8 cellular contexts compared by ENCODE assay signal in the genomic region with DNA sequence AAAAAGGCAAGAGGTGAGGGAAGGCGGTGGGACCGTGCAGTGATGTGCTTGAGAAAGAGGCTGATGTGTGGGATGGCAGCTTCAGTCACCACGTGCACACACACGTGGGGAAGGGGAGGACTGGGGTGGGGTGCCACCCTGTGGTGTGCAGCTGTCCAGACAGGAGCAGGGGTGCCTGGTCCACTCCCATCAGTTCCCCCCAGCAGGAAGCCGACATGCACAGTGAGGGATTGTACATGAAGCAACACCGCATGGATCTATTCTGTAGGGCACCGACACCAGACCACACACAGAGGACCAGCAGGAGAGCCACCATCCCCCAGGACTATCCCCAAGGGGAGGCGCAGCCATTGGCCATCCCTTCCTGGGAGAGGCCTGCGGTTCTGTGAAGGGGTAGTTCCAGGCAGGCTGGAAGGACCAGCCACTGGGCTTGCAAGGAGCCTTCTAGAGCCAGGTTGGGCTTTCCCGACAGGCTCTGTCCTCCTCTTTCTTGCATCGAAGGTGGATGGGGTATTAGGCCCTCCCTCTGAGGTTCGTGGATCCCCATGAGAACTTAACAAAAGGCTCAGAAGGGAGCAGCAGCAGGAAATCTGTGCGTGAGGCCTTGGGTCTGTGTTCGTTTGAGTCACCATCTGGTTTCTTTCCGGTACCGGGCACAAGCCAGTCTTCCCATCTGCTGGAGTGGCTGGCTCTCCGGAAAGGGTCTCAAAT. TPM values are rescaled to one million over a fixed set of nuclear protein-coding genes. Genes with fewer than 3 reads are reported as not detected.
DNase-seq lines count a peak whose midpoint lies in the region; ATAC-seq, FAIRE-seq and TF ChIP-seq lines count a peak whose summit lies in the region.

No MANE protein-coding gene starts in this region.

- H2AFZ ChIP-seq in H1 (ENCODE audit: low read length) = 0 out of 2 replicates have a peak overlapping the region, but pooled peaks have one; percentile 21

- POLR2A ChIA-PET in H1 (lab: Charles Lee; ENCODE audit: partially characterized antibody) = interaction anchor here (1.0 to 1.3 kb wide), 3 partner anchors 9 to 83 kb away, joined by 3 to 5 read pairs (median 3); no protein-coding TSS in a partner anchor

- TF ChIP-seq EP300 in H1 (IDR thresholded peaks at IDR 0.05; ENCODE audit: borderline replicate concordance in 1 of 2, low read depth in 2 of 2, low read length in 2 of 2) = no peak

- no peak overlapping the region for H2BK20ac ChIP-seq in H1 (ENCODE audit: low read length)

- no peak overlapping the region; the same call in 1 of the 2 replicates for H2BK5ac ChIP-seq in H1 (ENCODE audit: low read depth, low read length)

- H3K9ac ChIP-seq in H1 (replicated peaks in 1 of 4; ENCODE audit: extremely low read depth in 1 of 4, low read depth in 3 of 4, low read length in 3 of 4) = no peak overlapping the region

- H3K9me3 ChIP-seq in H1 (ENCODE audit: insufficient read depth in 2 of 2, low read depth in 1 of 2, low read length in 1 of 2) (no peaks in the 10 kb centered on the region), psoas muscle (no peaks in the 10 kb centered on the region)

- ATAC-seq in psoas muscle (no peak), GM21825 (IDR thresholded peaks at IDR 0.05; ENCODE audit: unreplicated experiment) (no peak), GM19397 (IDR thresholded peaks at IDR 0.05; ENCODE audit: unreplicated experiment) (no peak), HG02588 (IDR thresholded peaks at IDR 0.05; ENCODE audit: unreplicated experiment) (no peak)

- H3K79me2 ChIP-seq in H1 (ENCODE audit: control insufficient read depth in 1 of 2, insufficient read depth in 2 of 2, low read length in 2 of 2) = no peaks in the 10 kb centered on the region

- CTCF ChIA-PET in H1 (lab: Charles Lee; ENCODE audit: partially characterized antibody) = interaction anchor here (0.6 to 3.4 kb wide), 38 partner anchors 8 to 256 kb away, joined by 3 to 57 read pairs (median 4); no protein-coding TSS in a partner anchor

- peak; percentile 11 to 16; a peak in 2 of 4 replicates for TF ChIP-seq RAD21 in H1 (IDR thresholded peaks at IDR 0.05 in 1 of 2, conservative IDR thresholded peaks at IDR 0.05 in 1 of 2; ENCODE audit: low read depth in 2 of 2, low read length in 2 of 2)

- no peak overlapping the region for H3K23ac ChIP-seq in H1 (ENCODE audit: insufficient read length)

- intact Hi-C loops in psoas muscle (cut with DNase I) = loop anchor here (1.0 to 2.0 kb wide), 2 partner anchors 90 to 91 kb away; no protein-coding TSS in a partner anchor

- H3K4me2 ChIP-seq in H1 (ENCODE audit: insufficient read depth in 1 of 2, low read depth in 2 of 2, low read length in 2 of 2) = peak overlapping the region; percentile 0 to 56; a peak in 2 of 4 replicates

- DNase-seq in ELF-1 (ENCODE audit: low read depth, low spot score) (peak; percentile 72), NB4 (ENCODE audit: low read depth) (peak; percentile 84), H1 (ENCODE audit: low read depth in 1 of 2, low spot score in 2 of 2) (no peak), psoas muscle (no peak)
- no peak for DNase-seq in activated CD4-positive, alpha-beta T cell treated with anti-CD3 and anti-CD28 coated beads, Interleukin-2, amount 50 U/mL, for 4 hours

- no peaks in the 10 kb centered on the region for H3K79me1 ChIP-seq in H1 (ENCODE audit: low read depth, low read length)

- H3K27ac ChIP-seq in H1 (ENCODE audit: low read depth, low read length) (no peak overlapping the region), psoas muscle (peak overlapping the region; percentile 58)

- H3K4me1 ChIP-seq in H1 (replicated peaks in 1 of 4; ENCODE audit: control insufficient read depth in 3 of 4, insufficient read depth in 4 of 4, low read length in 3 of 4) (peaks cover 4 to 34% (median 24%) of the 10 kb centered on the region in 4 experiments), psoas muscle (peaks cover 26% of the 10 kb centered on the region)

- peak; percentile 40 for TF ChIP-seq CTCF in NB4 (IDR thresholded peaks at IDR 0.05; ENCODE audit: low read depth, low read length)
- TF ChIP-seq CTCF in H1 (IDR thresholded peaks at IDR 0.05; ENCODE audit: control extremely low read depth in 1 of 3, insufficient read depth in 1 of 3, low read depth in 1 of 3, low read length in 3 of 3) = no peak
- no peak for TF ChIP-seq CTCF in psoas muscle (IDR thresholded peaks at IDR 0.05)

- H4K5ac ChIP-seq in H1 (ENCODE audit: insufficient read length, low read depth, low read length) = no peak overlapping the region

- no peak overlapping the region for H3K56ac ChIP-seq in H1 (replicated peaks; ENCODE audit: insufficient read length, low read depth, low read length)

- 73% methylated on average over 17 of the region's 17 CpGs; no CpG with 5 or more reads in 1 of the 2 experiments for WGBS in H1 (ENCODE audit: extremely low coverage in 1 of 2, insufficient coverage in 1 of 2, insufficient read length in 1 of 2, insufficient replicate concordance in 2 of 2, low coverage in 1 of 2, low lambda C conversion rate in 2 of 2, missing lambda C conversion rate in 1 of 2), 2 experiments
- 53 to 68% (median 54%) methylated on average over 17 of the region's 17 CpGs for WGBS in psoas muscle, 3 donors

- no peak overlapping the region for H3K18ac ChIP-seq in H1 (ENCODE audit: extremely low read depth, low read length)

- no peak overlapping the region for H2AK5ac ChIP-seq in H1 (ENCODE audit: low read depth, low read length)

- no peak overlapping the region for H4K8ac ChIP-seq in H1 (ENCODE audit: extremely low read depth, insufficient read depth, low read length)

- H2BK15ac ChIP-seq in H1 (ENCODE audit: low read length) = peak overlapping the region; percentile 20; the same call in 1 of the 2 replicates

- H3K36me3 ChIP-seq in H1 (ENCODE audit: control insufficient read depth in 2 of 4, insufficient read depth in 4 of 4, low read length in 3 of 4) (no peaks in the 10 kb centered on the region), psoas muscle (ENCODE audit: insufficient read depth in 1 of 2, low read depth in 1 of 2) (peaks cover 0 to 78% of the 10 kb centered on the region in 2 donors)

- FAIRE-seq in H1 (lab: Jason Lieb, UNC) = no peak

- H3K14ac ChIP-seq in H1 (ENCODE audit: insufficient read length) = no peak overlapping the region

- H4K20me1 ChIP-seq in H1 (replicated peaks in 1 of 2; ENCODE audit: control insufficient read depth in 1 of 2, insufficient read depth in 2 of 2, low read length in 2 of 2) = peaks cover 0 to 6% of the 10 kb centered on the region in 2 experiments

- no peak overlapping the region; the same call in 1 of the 2 replicates for H2BK12ac ChIP-seq in H1 (ENCODE audit: low read depth, low read length)

- no peak overlapping the region for H3K4ac ChIP-seq in H1 (replicated peaks; ENCODE audit: insufficient read length, low read depth, low read length)

- H2BK120ac ChIP-seq in H1 (replicated peaks; ENCODE audit: low read depth, low read length) = no peak overlapping the region

- TF ChIP-seq POLR2A in NB4 (IDR thresholded peaks at IDR 0.05; ENCODE audit: extremely low read depth, insufficient read length) = no peak
- TF ChIP-seq POLR2A in H1 (IDR thresholded peaks at IDR 0.05; ENCODE audit: control extremely low read depth in 1 of 2, low read depth in 2 of 2, low read length in 2 of 2) = no peak

- H3K27me3 ChIP-seq in H1 (replicated peaks in 1 of 4; ENCODE audit: control insufficient read depth in 3 of 4, extremely low read depth in 1 of 4, insufficient read depth in 3 of 4, low read length in 3 of 4) (peaks cover 0 to 2% (median 0%) of the 10 kb centered on the region in 4 experiments; a peak in 3 of 7 replicates), psoas muscle (ENCODE audit: insufficient read depth in 3 of 3, low read length in 2 of 3) (no peaks in the 10 kb centered on the region)

- H4K91ac ChIP-seq in H1 (replicated peaks; ENCODE audit: insufficient read length, low read length) = no peak overlapping the region

- peak overlapping the region; percentile 21 for H3K4me3 ChIP-seq in NB4 (ENCODE audit: low read depth, low read length)
- peak overlapping the region in 1 of 4 experiments; percentile 27; a peak in 2 of 8 replicates for H3K4me3 ChIP-seq in H1 (ENCODE audit: extremely low read depth in 1 of 4, insufficient read depth in 2 of 4, low read depth in 3 of 4, low read length in 4 of 4)
- H3K4me3 ChIP-seq in psoas muscle = peak overlapping the region; percentile 29

- H3K23me2 ChIP-seq in H1 (ENCODE audit: low read depth, low read length) = peaks cover 6% of the 10 kb centered on the region; the same call in 1 of the 2 replicates

TF ChIP-seq in H1, 55 proteins besides CTCF, POLR2A, EP300 and RAD21:
- TF ChIP-seq RBBP5 (IDR thresholded peaks at IDR 0.05; ENCODE audit: borderline replicate concordance, low read depth, low read length) (no peak), NRF1 (IDR thresholded peaks at IDR 0.05; ENCODE audit: low read depth, low read length) (no peak), KDM1A (IDR thresholded peaks at IDR 0.05; ENCODE audit: borderline replicate concordance, low read length) (no peak), SIX5 (IDR thresholded peaks at IDR 0.05; ENCODE audit: low read depth, low read length) (no peak)

RNA-seq across cellular contexts. Expression of a gene that starts 59.7 kb away (rescaled TPM):
- total RNA-seq in H1 (2021; fragmentation: NEBNext Ultra II Directional; extraction: Animal tissue kit (Norgen Biotek cat#: 25700)) = 89.1 and 90.6 TPM in 2 replicates
- 43.4 and 52.2 TPM in 2 replicates for polyA plus RNA-seq in H1 (2011; rRNA removed)
- polyA plus RNA-seq in H1 (2011; cell fraction: cytosol; rRNA removed) = 47.9 TPM
- 122 TPM for polyA plus RNA-seq in H1 (2011; cell fraction: nucleus; rRNA removed)
- polyA plus RNA-seq in H1 (2012, experiment 1 of 2) = 38.4 to 58.9 TPM (median 52.0 TPM) in 4 replicates
- 33.1 TPM for polyA plus RNA-seq in H1 (2012, experiment 2 of 2)
- polyA plus RNA-seq in H1 (2013, experiment 1 of 2) = 25.1 TPM
- 24.3 TPM for polyA plus RNA-seq in H1 (2013, experiment 2 of 2)
- 67.8 and 88.3 TPM in 2 replicates for polyA minus RNA-seq in H1 (2011; rRNA and poly(A)+ RNA removed)
- 45.6 TPM for polyA minus RNA-seq in H1 (2011; cell fraction: cytosol; rRNA and poly(A)+ RNA removed)
- polyA minus RNA-seq in H1 (2011; cell fraction: nucleus; rRNA and poly(A)+ RNA removed) = 80.2 TPM
- total RNA-seq in psoas muscle = 1 to 10 TPM; 5.2 to 8.2 (median 6.5) TPM
- polyA plus RNA-seq in psoas muscle = 1 to 10 TPM; 1.9 to 3.1 (median 2.8) TPM

Comparison
In these comparisons a context has a peak if more than half of its experiments do, and no peak if none do; other contexts are left out.
1. DNase-seq: peak in ELF-1 (single experiment) and NB4 (single experiment); none in H1 (0 of 2), psoas muscle (0 of 2) and activated CD4-positive, alpha-beta T cell treated with anti-CD3 and anti-CD28 coated beads, Interleukin-2, amount 50 U/mL, for 4 hours (0 of 2).